Comparison of ENCODE assay signal across 11 cellular contexts in genomic region chr14:81122326-81122725, GRCh38.
DNase-seq lines count a peak whose midpoint lies in the region; ATAC-seq and TF ChIP-seq lines count a peak whose summit lies in the region.
"Had no signal": no experiment of that assay in that cellular context is flagged by ENCODE, and none has a peak within 500 bp of the region (broad histone marks: within the 10 kb centered on the region; RNA-seq: fewer than 3 reads in every experiment).

No MANE protein-coding gene starts in this region.

- H3K4me3 ChIP-seq in GM06990 (replicated peaks; ENCODE audit: low read depth, low read length) (no peak overlapping the region), upper lobe of right lung (no peak overlapping the region)

- H3K27ac Mint-ChIP-seq in activated T-cell treated with anti-CD3 and anti-CD28 coated beads, Interleukin-2, amount 50 U/mL, for 24 hours, result no peak overlapping the region
- H3K27ac Mint-ChIP-seq: activated naive CD4-positive, alpha-beta T cell treated with anti-CD3 and anti-CD28 coated beads, Interleukin-2, amount 50 U/mL, for 72 hours had no signal

- H3K4me3 Mint-ChIP-seq in activated T-cell treated with anti-CD3 and anti-CD28 coated beads, Interleukin-2, amount 50 U/mL, for 24 hours, result no peak overlapping the region
- H3K4me3 Mint-ChIP-seq: natural killer cell treated with Interleukin-12 subunit alpha and Interleukin-12 subunit beta and Interleukin-15 and Interleukin-18, amount 100 ng/mL, for 72 hours had no signal

- no peaks in the 10 kb centered on the region for H3K27me3 Mint-ChIP-seq in activated T-cell treated with anti-CD3 and anti-CD28 coated beads, Interleukin-2, amount 50 U/mL, for 24 hours

- no peak overlapping the region for H3K27ac ChIP-seq in upper lobe of right lung
- H3K27ac ChIP-seq: VCaP had no signal

- intact Hi-C loops in posterior vena cava (cut with DNase I) (no loop called here), upper lobe of right lung (cut with DNase I) (no loop called here)

- no peaks in the 10 kb centered on the region for H3K9me3 ChIP-seq in upper lobe of right lung

- TF ChIP-seq CTCF in GM06990 (IDR thresholded peaks at IDR 0.05; ENCODE audit: insufficient read depth, low read length, poor library complexity, severe bottlenecking) (no peak), upper lobe of right lung (IDR thresholded peaks at IDR 0.05) (no peak)

- peak; percentile 45 for DNase-seq in GM06990 (ENCODE audit: extremely low read depth, insufficient read length)
- peak; percentile 4 for DNase-seq in GM19240 (ENCODE audit: insufficient read length, low spot score)
- DNase-seq in posterior vena cava (ENCODE audit: low spot score), result no peak
- no peak for DNase-seq in activated T-cell treated with anti-CD3 and anti-CD28 coated beads, Interleukin-2, amount 50 U/mL, for 24 hours
- no peak for DNase-seq in SK-N-DZ (ENCODE audit: low spot score)
- DNase-seq in upper lobe of right lung, result no peak

- H3K4me1 Mint-ChIP-seq in activated T-cell treated with anti-CD3 and anti-CD28 coated beads, Interleukin-2, amount 50 U/mL, for 24 hours (ENCODE audit: low read depth), result peaks cover 5% of the 10 kb centered on the region

- H3K36me3 Mint-ChIP-seq in activated T-cell treated with anti-CD3 and anti-CD28 coated beads, Interleukin-2, amount 50 U/mL, for 24 hours (ENCODE audit: low read depth), result no peaks in the 10 kb centered on the region
- H3K36me3 Mint-ChIP-seq: activated naive CD4-positive, alpha-beta T cell treated with anti-CD3 and anti-CD28 coated beads, Interleukin-2, amount 50 U/mL, for 72 hours; natural killer cell treated with Interleukin-12 subunit alpha and Interleukin-12 subunit beta and Interleukin-15 and Interleukin-18, amount 100 ng/mL, for 72 hours had no signal

- H3K27me3 ChIP-seq in GM06990 (replicated peaks; ENCODE audit: control insufficient read depth, insufficient read depth, low read length) (no peaks in the 10 kb centered on the region), upper lobe of right lung (no peaks in the 10 kb centered on the region)

- H3K9me3 Mint-ChIP-seq in activated T-cell treated with anti-CD3 and anti-CD28 coated beads, Interleukin-2, amount 50 U/mL, for 24 hours, result no peaks in the 10 kb centered on the region

- ATAC-seq in HG02763 (IDR thresholded peaks at IDR 0.05; ENCODE audit: unreplicated experiment) (peak; percentile 100), HG03521 (IDR thresholded peaks at IDR 0.05; ENCODE audit: unreplicated experiment) (peak; percentile 99), upper lobe of right lung (no peak)
- ATAC-seq: natural killer cell treated with Interleukin-12 subunit alpha and Interleukin-12 subunit beta and Interleukin-15 and Interleukin-18, amount 100 ng/mL, for 72 hours had no signal

- no peaks in the 10 kb centered on the region for H3K36me3 ChIP-seq in GM06990 (ENCODE audit: control insufficient read depth, insufficient read depth, low read length)
- no peaks in the 10 kb centered on the region for H3K36me3 ChIP-seq in upper lobe of right lung

- H3K4me1 ChIP-seq in upper lobe of right lung, result no peaks in the 10 kb centered on the region

Comparison
In these comparisons a context has a peak if more than half of its experiments do, and no peak if none do; other contexts are left out.
1. DNase-seq: peak in GM06990 (single experiment) and GM19240 (single experiment); none in posterior vena cava (single experiment), activated T-cell treated with anti-CD3 and anti-CD28 coated beads, Interleukin-2, amount 50 U/mL, for 24 hours (single experiment), SK-N-DZ (single experiment) and upper lobe of right lung (single experiment).